ENCODE assay signal across 20 cellular contexts in the genomic region with DNA sequence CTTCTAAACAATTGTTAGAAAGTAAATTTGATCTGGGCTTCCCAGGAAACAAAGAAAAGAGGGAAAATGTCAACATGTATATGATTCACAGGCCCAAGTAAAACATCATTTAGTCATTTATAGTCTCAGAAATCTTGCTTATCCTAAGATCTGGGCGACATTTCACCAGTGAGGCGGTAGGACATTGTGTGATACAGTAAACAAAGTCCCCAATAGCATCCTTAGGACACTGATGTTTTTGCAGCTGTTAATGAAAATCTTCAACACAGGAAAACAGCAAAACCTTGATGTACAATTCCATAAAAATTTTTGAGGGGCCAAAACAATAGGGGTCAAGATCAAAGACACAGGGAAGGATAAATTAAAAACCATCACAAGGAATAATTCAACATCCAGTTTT. TPM values are rescaled to one million over a fixed set of nuclear protein-coding genes. Genes with fewer than 3 reads are reported as not detected.
DNase-seq lines count a peak whose midpoint lies in the region; ATAC-seq and TF ChIP-seq lines count a peak whose summit lies in the region.
"Had no signal": no experiment of that assay in that cellular context is flagged by ENCODE, and none has a peak within 500 bp of the region (broad histone marks: within the 10 kb centered on the region; RNA-seq: fewer than 3 reads in every experiment).

No MANE protein-coding gene starts in this region.

- H3K9ac ChIP-seq in mesenchymal stem cell (ENCODE audit: low read length) (peak overlapping the region; percentile 30), stomach smooth muscle (ENCODE audit: low read length in 2 of 2) (no peak overlapping the region)

- no peaks in the 10 kb centered on the region for H3K79me2 ChIP-seq in ACC112 (ENCODE audit: control insufficient read depth, insufficient read depth, low read length, unreplicated experiment)

- H3K27ac Mint-ChIP-seq in activated T-cell treated with anti-CD3 and anti-CD28 coated beads, Interleukin-2, amount 50 U/mL, for 24 hours: no peak overlapping the region
- H3K27ac Mint-ChIP-seq: CD4-positive, CD25-positive, alpha-beta regulatory T cell; GM23338 had no signal

- no peak overlapping the region for H2BK120ac ChIP-seq in mesenchymal stem cell (ENCODE audit: low read depth, low read length)

- H3K4me3 ChIP-seq in ACC112 (ENCODE audit: low read depth, low read length) (no peak overlapping the region), body of pancreas (no peak overlapping the region), mesenchymal stem cell (ENCODE audit: insufficient read depth in 1 of 2, low read depth in 1 of 2, low read length in 2 of 2) (no peak overlapping the region), stomach smooth muscle (ENCODE audit: low read length in 2 of 2) (no peak overlapping the region)
- H3K4me3 ChIP-seq: GM23338 had no signal

- 73 to 92% methylated on average over 2 of the region's 2 CpGs for WGBS in body of pancreas, 2 donors
- WGBS in mesenchymal stem cell: 78% methylated on average over 2 of the region's 2 CpGs

- H3K9me3 ChIP-seq in body of pancreas (no peaks in the 10 kb centered on the region), mesenchymal stem cell (ENCODE audit: control insufficient read depth, low read length) (no peaks in the 10 kb centered on the region), stomach smooth muscle (ENCODE audit: control insufficient read depth in 2 of 2, low read length in 2 of 2) (no peaks in the 10 kb centered on the region)
- H3K9me3 ChIP-seq: BE2C had no signal

- peaks cover 16% of the 10 kb centered on the region for H3K4me1 ChIP-seq in ACC112 (ENCODE audit: control insufficient read depth, insufficient read depth, low read length, unreplicated experiment)
- H3K4me1 ChIP-seq in body of pancreas: peaks cover 50% of the 10 kb centered on the region
- no peaks in the 10 kb centered on the region for H3K4me1 ChIP-seq in mesenchymal stem cell (ENCODE audit: control insufficient read depth, insufficient read depth, low read depth, low read length)
- peaks cover 3% of the 10 kb centered on the region for H3K4me1 ChIP-seq in stomach smooth muscle (ENCODE audit: control insufficient read depth, insufficient read depth, low read length)
- H3K4me1 ChIP-seq: BE2C had no signal

- H3K4me2 ChIP-seq in mesenchymal stem cell (ENCODE audit: low read length, poor library complexity, severe bottlenecking): no peak overlapping the region
- H3K4me2 ChIP-seq: GM23338 had no signal

- H4K8ac ChIP-seq in mesenchymal stem cell (ENCODE audit: low read length): no peak overlapping the region

- no peak overlapping the region for H4K91ac ChIP-seq in mesenchymal stem cell (ENCODE audit: low read length)

- H2AFZ ChIP-seq in ACC112 (ENCODE audit: low read length, unreplicated experiment) (no peak overlapping the region), mesenchymal stem cell (ENCODE audit: low read depth, low read length) (no peak overlapping the region)
- H2AFZ ChIP-seq: GM23338 had no signal

- DNase-seq in body of pancreas (no peak), mesenchymal stem cell (no peak), activated gamma-delta T cell (lab: John Stamatoyannopoulos, UW) (no peak)
- DNase-seq in activated T-cell treated with anti-CD3 and anti-CD28 coated beads, Interleukin-2, amount 50 U/mL, for 24 hours: no peak
- DNase-seq in activated CD4-positive, alpha-beta T cell treated with anti-CD3 and anti-CD28 coated beads, Interleukin-2, amount 50 U/mL, for 4 hours: no peak
- DNase-seq: BE2C; CD4-positive, CD25-positive, alpha-beta regulatory T cell; DMS153; GDM1; NCI-H1105; NCI-H1694; NCI-H2081 treated with DMSO at 0.1 percent for 48 hours had no signal

- no peaks in the 10 kb centered on the region for H3K36me3 Mint-ChIP-seq in activated T-cell treated with anti-CD3 and anti-CD28 coated beads, Interleukin-2, amount 50 U/mL, for 24 hours (ENCODE audit: low read depth)
- H3K36me3 Mint-ChIP-seq: CD4-positive, CD25-positive, alpha-beta regulatory T cell had no signal

- no peak overlapping the region for H3K14ac ChIP-seq in mesenchymal stem cell (ENCODE audit: low read length in 2 of 2)

- no peaks in the 10 kb centered on the region for H3K27me3 Mint-ChIP-seq in activated T-cell treated with anti-CD3 and anti-CD28 coated beads, Interleukin-2, amount 50 U/mL, for 24 hours
- H3K27me3 Mint-ChIP-seq: CD4-positive, CD25-positive, alpha-beta regulatory T cell had no signal

- no peak for ATAC-seq in body of pancreas
- no peak for ATAC-seq in GM19452 (IDR thresholded peaks at IDR 0.05; ENCODE audit: unreplicated experiment)
- ATAC-seq: GM23338, HCT116, Panc1 had no signal

- no peak overlapping the region for H2BK12ac ChIP-seq in mesenchymal stem cell (ENCODE audit: low read length in 2 of 2)

- no peak for TF ChIP-seq POLR2A in body of pancreas (IDR thresholded peaks at IDR 0.05)

- TF ChIP-seq CTCF in body of pancreas (IDR thresholded peaks at IDR 0.05): no peak

- no peak overlapping the region for H2BK15ac ChIP-seq in mesenchymal stem cell (ENCODE audit: low read depth, poor library complexity, severe bottlenecking)

- no peak overlapping the region for H3K4ac ChIP-seq in mesenchymal stem cell (ENCODE audit: low read depth in 1 of 2, low read length in 2 of 2)

- H3K27me3 ChIP-seq in ACC112 (ENCODE audit: insufficient read depth, low read length) (no peaks in the 10 kb centered on the region), body of pancreas (no peaks in the 10 kb centered on the region), mesenchymal stem cell (ENCODE audit: control insufficient read depth in 1 of 2, insufficient read depth in 1 of 2, low read length in 2 of 2) (no peaks in the 10 kb centered on the region), stomach smooth muscle (ENCODE audit: control insufficient read depth in 1 of 2, insufficient read depth in 2 of 2, low read length in 2 of 2) (no peaks in the 10 kb centered on the region)
- H3K27me3 ChIP-seq: BE2C had no signal

- H3K9me3 Mint-ChIP-seq in activated T-cell treated with anti-CD3 and anti-CD28 coated beads, Interleukin-2, amount 50 U/mL, for 24 hours: peaks cover 11% of the 10 kb centered on the region

- H3K27ac ChIP-seq in ACC112 (ENCODE audit: low read depth, low read length) (peak overlapping the region; percentile 67), body of pancreas (peak overlapping the region; percentile 6 to 77 (median 69)), mesenchymal stem cell (ENCODE audit: low read length, poor library complexity, severe bottlenecking) (no peak overlapping the region), stomach smooth muscle (ENCODE audit: low read length) (peak overlapping the region; percentile 82)

- H3K79me1 ChIP-seq in mesenchymal stem cell (replicated peaks; ENCODE audit: low read length, poor library complexity, severe bottlenecking): no peaks in the 10 kb centered on the region

- intact Hi-C loops in body of pancreas (cut with DNase I): no loop called here

- H3K4me1 Mint-ChIP-seq in activated T-cell treated with anti-CD3 and anti-CD28 coated beads, Interleukin-2, amount 50 U/mL, for 24 hours (ENCODE audit: low read depth): no peaks in the 10 kb centered on the region
- H3K4me1 Mint-ChIP-seq: CD4-positive, CD25-positive, alpha-beta regulatory T cell had no signal

- no peak overlapping the region for H3K18ac ChIP-seq in mesenchymal stem cell (ENCODE audit: low read depth in 1 of 2, low read length in 2 of 2)

- no peak overlapping the region for H2BK5ac ChIP-seq in mesenchymal stem cell (ENCODE audit: low read depth, low read length, poor library complexity, severe bottlenecking)

- H3K23ac ChIP-seq in mesenchymal stem cell (ENCODE audit: low read length in 2 of 2): no peak overlapping the region

- H2AK5ac ChIP-seq in mesenchymal stem cell (ENCODE audit: low read length, severe bottlenecking): no peak overlapping the region

- no peaks in the 10 kb centered on the region for H3K36me3 ChIP-seq in ACC112 (ENCODE audit: insufficient read depth, low read length)
- H3K36me3 ChIP-seq in body of pancreas (replicated peaks in 1 of 2; ENCODE audit: insufficient read depth in 1 of 2, low read depth in 2 of 2): no peaks in the 10 kb centered on the region
- H3K36me3 ChIP-seq in mesenchymal stem cell (ENCODE audit: control insufficient read depth in 1 of 2, insufficient read depth in 2 of 2, low read depth in 1 of 2, low read length in 2 of 2): no peaks in the 10 kb centered on the region
- no peaks in the 10 kb centered on the region for H3K36me3 ChIP-seq in stomach smooth muscle (ENCODE audit: control insufficient read depth in 2 of 2, insufficient read depth in 2 of 2, low read length in 2 of 2)
- H3K36me3 ChIP-seq: BE2C had no signal

- H3K4me3 Mint-ChIP-seq in activated T-cell treated with anti-CD3 and anti-CD28 coated beads, Interleukin-2, amount 50 U/mL, for 24 hours: no peak overlapping the region
- H3K4me3 Mint-ChIP-seq: CD4-positive, CD25-positive, alpha-beta regulatory T cell; GM23338 had no signal

RNA-seq across cellular contexts. Expression of a gene that starts 20.2 kb away (rescaled TPM):
- total RNA-seq in body of pancreas: 10 to 100 TPM; 46.2 to 67.2 TPM
- 0.03 TPM for polyA plus RNA-seq in mesenchymal stem cell (2013, experiment 1 of 2)
- 0.03 TPM for polyA plus RNA-seq in mesenchymal stem cell (2013, experiment 2 of 2)
- total RNA-seq: A172; CD4-positive, CD25-positive, alpha-beta regulatory T cell; NCI-H460 had no signal
- polyA plus RNA-seq: CD4-positive, CD25-positive, alpha-beta regulatory T cell had no signal
